ENCODE assay signal across 1 cellular context in genomic region chr5:134517553-134517952, GRCh38.
TF ChIP-seq lines count a peak whose summit lies in the region.

No MANE protein-coding gene starts in this region.

TF ChIP-seq in H1, 55 proteins besides CTCF, POLR2A, EP300 and RAD21:
- TF ChIP-seq JUN (IDR thresholded peaks at IDR 0.05; ENCODE audit: low read depth, low read length): no peak
- no peak for TF ChIP-seq ZNF274 (IDR thresholded peaks at IDR 0.05; ENCODE audit: borderline replicate concordance, extremely low read depth, low read length)
- TF ChIP-seq FOSL1 (IDR thresholded peaks at IDR 0.05; ENCODE audit: insufficient read depth, low read depth, low read length): no peak
- TF ChIP-seq KDM5A (IDR thresholded peaks at IDR 0.05; ENCODE audit: low read length): no peak
- TF ChIP-seq KDM4A (IDR thresholded peaks at IDR 0.05; ENCODE audit: low read depth, low read length, severe bottlenecking): no peak
- TF ChIP-seq HDAC2 (IDR thresholded peaks at IDR 0.05; ENCODE audit: borderline replicate concordance in 1 of 2, low read depth in 2 of 2, low read length in 2 of 2): no peak
- no peak for TF ChIP-seq TEAD4 (IDR thresholded peaks at IDR 0.05; ENCODE audit: low read depth, low read length)
- no peak for TF ChIP-seq CREB1 (IDR thresholded peaks at IDR 0.05)
